1 cellular context compared by ENCODE assay signal in the genomic region with DNA sequence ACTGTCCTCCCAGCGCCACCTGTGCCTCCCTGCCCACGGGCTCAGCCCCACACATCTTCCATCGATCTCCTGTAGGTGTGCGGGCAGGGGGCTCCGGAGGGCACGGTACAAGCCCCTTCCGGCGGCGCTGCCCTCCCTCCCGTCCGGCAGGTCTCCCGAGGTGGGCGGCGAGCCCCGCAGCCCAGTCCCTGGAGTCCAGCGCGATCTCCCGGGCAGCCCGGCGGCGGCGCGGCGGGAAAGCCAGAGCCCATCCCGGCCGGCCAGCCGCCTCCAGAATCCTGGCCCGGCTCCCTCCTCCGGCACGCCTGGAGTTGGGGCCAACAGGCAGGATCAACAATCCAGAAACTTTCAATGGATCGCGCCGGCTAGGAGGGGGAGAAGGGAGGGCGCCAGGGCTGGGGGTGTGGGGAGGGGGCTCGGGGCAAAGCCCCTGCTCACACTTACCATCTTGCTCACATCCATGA.
TF ChIP-seq lines count a peak whose summit lies in the region.

No MANE protein-coding gene starts in this region.

TF ChIP-seq in HCT116, 20 proteins besides CTCF, POLR2A, EP300 and RAD21 (continued from another document):
- TF ChIP-seq REST (IDR thresholded peaks at IDR 0.05; ENCODE audit: low read depth) (no peak), POLR2AphosphoS5 (IDR thresholded peaks at IDR 0.05; ENCODE audit: low read depth, low read length) (no peak), ZFX (IDR thresholded peaks at IDR 0.05) (no peak), EGR1 (IDR thresholded peaks at IDR 0.05; ENCODE audit: low read depth) (no peak), CBX3 (IDR thresholded peaks at IDR 0.05; ENCODE audit: low read depth) (no peak), EZH2 (IDR thresholded peaks at IDR 0.05) (no peak), ZNF274 (IDR thresholded peaks at IDR 0.05; ENCODE audit: low read depth, low read length) (no peak), FOSL1 (IDR thresholded peaks at IDR 0.05; ENCODE audit: low read depth) (no peak)
- TF ChIP-seq, protein P1, sequence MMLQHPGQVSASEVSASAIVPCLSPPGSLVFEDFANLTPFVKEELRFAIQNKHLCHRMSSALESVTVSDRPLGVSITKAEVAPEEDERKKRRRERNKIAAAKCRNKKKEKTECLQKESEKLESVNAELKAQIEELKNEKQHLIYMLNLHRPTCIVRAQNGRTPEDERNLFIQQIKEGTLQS (IDR thresholded peaks at IDR 0.05), result no peak
TF ChIP-seq in HCT116: peak in this region for 0.
